In genomic region chr11:73425118-73425517, GRCh38 we compare ENCODE assay signal across 24 cellular contexts. TPM values are rescaled to one million over a fixed set of nuclear protein-coding genes. Genes with fewer than 3 reads are reported as not detected.
DNase-seq lines count a peak whose midpoint lies in the region; ATAC-seq and TF ChIP-seq lines count a peak whose summit lies in the region.
"Had no signal": no experiment of that assay in that cellular context is flagged by ENCODE, and none has a peak within 500 bp of the region (broad histone marks: within the 10 kb centered on the region; RNA-seq: fewer than 3 reads in every experiment).

No MANE protein-coding gene starts in this region.

- H3K36me3 Mint-ChIP-seq in chondrocyte (ENCODE audit: low read depth), result no peaks in the 10 kb centered on the region

- intact Hi-C loops in Right ventricle myocardium superior (cut with DNase I), result no loop called here
- intact Hi-C loops in lower lobe of right lung (cut with DNase I), result no loop called here
- intact Hi-C loops in upper lobe of right lung (cut with DNase I), result no loop called here

- no peaks in the 10 kb centered on the region for H3K27me3 ChIP-seq in right atrium auricular region
- no peaks in the 10 kb centered on the region for H3K27me3 ChIP-seq in lower lobe of right lung (ENCODE audit: low read depth)
- no peaks in the 10 kb centered on the region for H3K27me3 ChIP-seq in upper lobe of right lung
- H3K27me3 ChIP-seq: BLaER1, gastroesophageal sphincter, stomach had no signal

- H3K4me1 ChIP-seq in right atrium auricular region (peaks cover 0 to 24% of the 10 kb centered on the region in 2 donors), lower lobe of right lung (no peaks in the 10 kb centered on the region), upper lobe of right lung (no peaks in the 10 kb centered on the region)
- H3K4me1 ChIP-seq: A549, BLaER1 had no signal

- peaks cover 56% of the 10 kb centered on the region for H3K4me1 Mint-ChIP-seq in chondrocyte (ENCODE audit: low read depth)

- peak overlapping the region; percentile 63 for H3K27ac Mint-ChIP-seq in chondrocyte (ENCODE audit: unreplicated experiment)
- H3K27ac Mint-ChIP-seq: activated CD4-positive, alpha-beta T cell treated with anti-CD3 and anti-CD28 coated beads for 36 hours; activated T-helper 17 cell treated with anti-CD3 and anti-CD28 coated beads, Interleukin-2, amount 50 U/mL, for 72 hours had no signal

- no peaks in the 10 kb centered on the region for H3K9me3 Mint-ChIP-seq in chondrocyte (ENCODE audit: low read depth)
- H3K9me3 Mint-ChIP-seq: activated T-helper 17 cell treated with anti-CD3 and anti-CD28 coated beads, Interleukin-2, amount 50 U/mL, for 72 hours; brain had no signal

- no peak for DNase-seq in Right ventricle myocardium superior
- DNase-seq in right atrium auricular region (ENCODE audit: low spot score), result no peak
- no peak for DNase-seq in chondrocyte (ENCODE audit: low spot score)
- DNase-seq in lower lobe of right lung, result peak; percentile 73
- no peak for DNase-seq in upper lobe of right lung
- DNase-seq in DMS153 treated with DMSO at 0.1 percent for 48 hours (lab: John Stamatoyannopoulos, UW; ENCODE audit: unreplicated experiment), result no peak
- DNase-seq in C1 segment of cervical spinal cord (lab: John Stamatoyannopoulos, UW), result no peak
- DNase-seq in nucleus accumbens (lab: John Stamatoyannopoulos, UW), result no peak
- DNase-seq: activated CD4-positive, alpha-beta T cell treated with anti-CD3 and anti-CD28 coated beads for 36 hours; left colon; NCI-H1048; NCI-H1930; NCI-H345; small intestine; stimulated activated CD4-positive, alpha-beta T cell treated with anti-CD3 and anti-CD28 coated beads, Interleukin-4, amount 100 ng/mL, for 24 hours; stomach had no signal

- no peaks in the 10 kb centered on the region for H3K36me3 ChIP-seq in right atrium auricular region
- no peaks in the 10 kb centered on the region for H3K36me3 ChIP-seq in lower lobe of right lung
- no peaks in the 10 kb centered on the region for H3K36me3 ChIP-seq in upper lobe of right lung

- H3K4me3 ChIP-seq in right atrium auricular region (no peak overlapping the region), lower lobe of right lung (no peak overlapping the region), upper lobe of right lung (no peak overlapping the region)
- H3K4me3 ChIP-seq: A549, BLaER1, gastroesophageal sphincter, stomach had no signal

- H3K9me3 ChIP-seq in right atrium auricular region (no peaks in the 10 kb centered on the region), lower lobe of right lung (no peaks in the 10 kb centered on the region), upper lobe of right lung (no peaks in the 10 kb centered on the region)
- H3K9me3 ChIP-seq: A549, BLaER1, gastroesophageal sphincter, stomach had no signal

- ATAC-seq in Right ventricle myocardium superior (ENCODE audit: poor library complexity), result peak; percentile 65
- ATAC-seq in lower lobe of right lung, result peak; percentile 65 to 90
- peak; percentile 91 for ATAC-seq in upper lobe of right lung
- ATAC-seq: A549; activated CD4-positive, alpha-beta T cell treated with anti-CD3 and anti-CD28 coated beads for 36 hours; activated T-helper 17 cell treated with anti-CD3 and anti-CD28 coated beads, Interleukin-2, amount 50 U/mL, for 72 hours; esophagus mucosa; gastroesophageal sphincter; left colon; Panc1; SK-N-SH treated with all-trans-retinoic acid at 6 μM for 48 hours had no signal

- no peak overlapping the region for H3K27ac ChIP-seq in right atrium auricular region
- peak overlapping the region; percentile 4 for H3K27ac ChIP-seq in lower lobe of right lung
- peak overlapping the region; percentile 31 for H3K27ac ChIP-seq in upper lobe of right lung
- H3K27ac ChIP-seq: A549, BLaER1, stomach had no signal

- H3K27me3 Mint-ChIP-seq in chondrocyte (ENCODE audit: low read depth), result no peaks in the 10 kb centered on the region
- H3K27me3 Mint-ChIP-seq: activated CD4-positive, alpha-beta T cell treated with anti-CD3 and anti-CD28 coated beads for 36 hours; activated T-helper 17 cell treated with anti-CD3 and anti-CD28 coated beads, Interleukin-2, amount 50 U/mL, for 72 hours; brain had no signal

- H3K4me3 Mint-ChIP-seq in chondrocyte (ENCODE audit: unreplicated experiment), result no peak overlapping the region
- H3K4me3 Mint-ChIP-seq: activated CD4-positive, alpha-beta T cell treated with anti-CD3 and anti-CD28 coated beads for 36 hours; activated T-helper 17 cell treated with anti-CD3 and anti-CD28 coated beads, Interleukin-2, amount 50 U/mL, for 72 hours; brain had no signal

- TF ChIP-seq CTCF in right atrium auricular region (IDR thresholded peaks at IDR 0.05), result no peak
- no peak for TF ChIP-seq CTCF in chondrocyte (IDR thresholded peaks at IDR 0.05)
- TF ChIP-seq CTCF in lower lobe of right lung (IDR thresholded peaks at IDR 0.05), result no peak
- no peak for TF ChIP-seq CTCF in upper lobe of right lung (IDR thresholded peaks at IDR 0.05)

RNA-seq across cellular contexts. Expression of gene RELT, which starts 48.9 kb away (rescaled TPM):
- total RNA-seq in Right ventricle myocardium superior (1.3 TPM), right atrium auricular region (1 to 10 TPM; 2.0 to 7.0 TPM), chondrocyte (3.5 to 4.5 TPM (median 3.5 TPM) in 3 replicates), lower lobe of right lung (15.4 TPM), upper lobe of right lung (11.7 TPM)

Comparison
In these comparisons a context has a peak if more than half of its experiments do, and no peak if none do; other contexts are left out.
1. H3K27ac ChIP-seq: peak in lower lobe of right lung (single experiment) and upper lobe of right lung (single experiment); none in right atrium auricular region (0 of 2).
2. Peak in every context shown above with its lines, with median percentiles within 50 percentile points of each other: ATAC-seq.